Comparison of ENCODE assay signal across 8 cellular contexts in genomic region chr1:111948209-111949131, GRCh38.
DNase-seq lines count a peak whose midpoint lies in the region; ATAC-seq lines count a peak whose summit lies in the region.

No MANE protein-coding gene starts in this region.

- ATAC-seq in GM19463 (IDR thresholded peaks at IDR 0.05; ENCODE audit: unreplicated experiment) (no peak), HG03095 (IDR thresholded peaks at IDR 0.05; ENCODE audit: unreplicated experiment) (no peak), HG03520 (IDR thresholded peaks at IDR 0.05; ENCODE audit: unreplicated experiment) (no peak), HG03175 (IDR thresholded peaks at IDR 0.05; ENCODE audit: unreplicated experiment) (no peak)

- peak; percentile 8 for DNase-seq in GM04504 (ENCODE audit: low read depth)
- peak; percentile 42 for DNase-seq in NCI-H524 treated with DMSO at 0.1 percent for 48 hours (lab: John Stamatoyannopoulos, UW)
- DNase-seq in globus pallidus (ENCODE audit: low spot score), result peak; percentile 62
- peak; percentile 63 for DNase-seq in putamen (ENCODE audit: low spot score)

Comparison
In these comparisons a context has a peak if more than half of its experiments do, and no peak if none do; other contexts are left out.
1. DNase-seq: peak in every context shown above with its lines; median percentile 63 in putamen; 62 in globus pallidus; 42 in NCI-H524 treated with DMSO at 0.1 percent for 48 hours; 8 in GM04504.